Comparison of ENCODE assay signal across 8 cellular contexts in genomic region chr15:43775411-43775965, GRCh38. TPM values are rescaled to one million over a fixed set of nuclear protein-coding genes. Genes with fewer than 3 reads are reported as not detected.
A peak's percentile ranks its signal among the peaks of the same experiment; 100 is the strongest.
DNase-seq lines count a peak whose midpoint lies in the region; ATAC-seq, FAIRE-seq and TF ChIP-seq lines count a peak whose summit lies in the region.

No MANE protein-coding gene starts in this region.

- TF ChIP-seq CTCF in esophagus squamous epithelium (IDR thresholded peaks at IDR 0.05) (peak in 5 of 6 experiments; percentile 34 to 69 (median 46)), pancreas (IDR thresholded peaks at IDR 0.05) (peak in 2 of 4 donors; percentile 13 to 21)

- DNase-seq in DMS 273 treated with DMSO at 0.1 percent for 48 hours (lab: John Stamatoyannopoulos, UW) (peak; percentile 26), SJCRH30 (peak; percentile 34 to 56), esophagus squamous epithelium (lab: John Stamatoyannopoulos, UW) (no peak), pancreas (peak in 4 of 6 donors; percentile 69 to 74 (median 72)), KBM-7 (no peak)
- DNase-seq in stimulated activated CD4-positive, alpha-beta T cell treated with anti-CD3 and anti-CD28 coated beads, Interleukin-2, amount 100 ng/mL, for 48 hours, result no peak

- H3K4me3 Mint-ChIP-seq in IgD-negative memory B cell, result peak overlapping the region in 3 of 4 donors; percentile 63 to 92 (median 90)

- TF ChIP-seq POLR2A in esophagus squamous epithelium (IDR thresholded peaks at IDR 0.05), result peak in 1 of 4 donors; percentile 48

- intact Hi-C loops in esophagus squamous epithelium (cut with DNase I), result no loop called here
- intact Hi-C loops in pancreas (cut with DNase I), result no loop called here

- no peak overlapping the region for H3K4me3 ChIP-seq in SJCRH30
- peak overlapping the region; percentile 51 to 86 (median 72) for H3K4me3 ChIP-seq in esophagus squamous epithelium
- H3K4me3 ChIP-seq in pancreas, result peak overlapping the region in 2 of 4 donors; percentile 53 to 57

- H3K36me3 ChIP-seq in SJCRH30, result peaks cover 27% of the 10 kb centered on the region
- H3K36me3 ChIP-seq in esophagus squamous epithelium, result peaks cover 11 to 42% (median 15%) of the 10 kb centered on the region in 3 donors
- H3K36me3 ChIP-seq in pancreas, result peaks cover 6 to 34% (median 26%) of the 10 kb centered on the region in 3 donors

- H3K9me3 ChIP-seq in SJCRH30 (replicated peaks) (no peaks in the 10 kb centered on the region), esophagus squamous epithelium (no peaks in the 10 kb centered on the region), pancreas (no peaks in the 10 kb centered on the region)

- H3K27me3 ChIP-seq in SJCRH30, result no peaks in the 10 kb centered on the region
- no peaks in the 10 kb centered on the region for H3K27me3 ChIP-seq in esophagus squamous epithelium
- no peaks in the 10 kb centered on the region for H3K27me3 ChIP-seq in pancreas

- peaks cover 12% of the 10 kb centered on the region for H3K36me3 Mint-ChIP-seq in IgD-negative memory B cell

- FAIRE-seq in pancreas (lab: Jason Lieb, UNC), result no peak

- peak overlapping the region in 2 of 3 donors; percentile 90 to 92 for H3K27ac Mint-ChIP-seq in IgD-negative memory B cell

- H3K27me3 Mint-ChIP-seq in IgD-negative memory B cell, result peaks cover 3% of the 10 kb centered on the region

- H3K4me1 ChIP-seq in SJCRH30 (no peaks in the 10 kb centered on the region), esophagus squamous epithelium (peaks cover 12 to 49% (median 20%) of the 10 kb centered on the region in 3 donors), pancreas (peaks cover 0 to 6% (median 0%) of the 10 kb centered on the region in 3 donors)

- ATAC-seq in pancreas (peak; percentile 45 to 60 (median 52)), GM18520 (IDR thresholded peaks at IDR 0.05; ENCODE audit: unreplicated experiment) (no peak)

- H3K27ac ChIP-seq in SJCRH30 (no peak overlapping the region), esophagus squamous epithelium (peak overlapping the region; percentile 92 to 98 (median 96)), pancreas (peak overlapping the region in 3 of 4 donors; percentile 41 to 89 (median 73))

- H3K9me3 Mint-ChIP-seq in IgD-negative memory B cell, result no peaks in the 10 kb centered on the region

- in situ Hi-C loops in KBM-7 (cut with MboI; ENCODE audit: low pct_unique_long_range_greater_than_20kb, low sequenced_read_pairs), result no loop called here

- WGBS in esophagus squamous epithelium, 2 donors, result no CpG with 5 or more reads among the region's 1 CpG
- 63 to 65% methylated on average over 1 of the region's 1 CpG for WGBS in pancreas, 2 donors

- H3K4me1 Mint-ChIP-seq in IgD-negative memory B cell, result peaks cover 9 to 21% (median 19%) of the 10 kb centered on the region in 3 donors

RNA-seq across cellular contexts. Expression of gene ELL3, which starts 1.3 kb away (rescaled TPM):
- 9.3 TPM for polyA plus RNA-seq in IgD-negative memory B cell
- not detected in 2 replicates for total RNA-seq in SJCRH30 (2014; rRNA removed; shearing (Covaris generic))
- 10 to 100 TPM; 16.9 to 40.4 (median 29.9) TPM for total RNA-seq in esophagus squamous epithelium
- total RNA-seq in pancreas, result 1 to 10 TPM; 1.2 to 3.1 (median 2.0) TPM
- 1 to 10 TPM; 1.9 to 2.1 TPM for polyA plus RNA-seq in pancreas

RNA-seq across cellular contexts. Expression of gene SERF2, which starts 16.6 kb away (rescaled TPM):
- polyA plus RNA-seq in IgD-negative memory B cell, result 1,765 TPM
- 471 and 504 TPM in 2 replicates for total RNA-seq in SJCRH30 (2014; rRNA removed; shearing (Covaris generic))
- 100 to 1,000 TPM; 520 to 903 (median 765) TPM for total RNA-seq in esophagus squamous epithelium
- total RNA-seq in pancreas, result 100 to 1,000 TPM; 245 to 540 (median 381) TPM
- polyA plus RNA-seq in pancreas, result 1,000 to 10,000 TPM in 1 of 2 donors, 100 to 1,000 TPM in 1; 943 to 1,722 TPM

RNA-seq across cellular contexts. Expression of gene SERINC4, which starts 24.5 kb away (rescaled TPM):
- polyA plus RNA-seq in IgD-negative memory B cell (1.1 TPM), pancreas (under 1 TPM; 0.23 to 0.47 TPM)
- total RNA-seq in SJCRH30 (2014; rRNA removed; shearing (Covaris generic)), result not detected in 2 replicates
- total RNA-seq in esophagus squamous epithelium (under 1 TPM in 1 of 4 donors, not detected in 3; 0.19 TPM), pancreas (under 1 TPM in 2 of 6 donors, not detected in 4; 0.14 to 0.22 TPM)

RNA-seq across cellular contexts. Expression of gene HYPK, which starts 24.9 kb away (rescaled TPM):
- polyA plus RNA-seq in IgD-negative memory B cell (7.8 TPM), pancreas (10 to 100 TPM in 1 of 2 donors, 1 to 10 TPM in 1; 5.0 to 25.6 TPM)
- total RNA-seq in SJCRH30 (2014; rRNA removed; shearing (Covaris generic)), result 9.4 and 10.5 TPM in 2 replicates
- total RNA-seq in esophagus squamous epithelium (1 to 10 TPM; 2.0 to 9.3 (median 5.8) TPM), pancreas (1 to 10 TPM; 3.1 to 7.1 (median 5.1) TPM)

RNA-seq across cellular contexts. Expression of gene PDIA3, which starts 29.2 kb away (rescaled TPM):
- 248 TPM for polyA plus RNA-seq in IgD-negative memory B cell
- 204 and 229 TPM in 2 replicates for total RNA-seq in SJCRH30 (2014; rRNA removed; shearing (Covaris generic))
- 100 to 1,000 TPM in 3 of 4 donors, 10 to 100 TPM in 1; 74.6 to 155 (median 129) TPM for total RNA-seq in esophagus squamous epithelium
- total RNA-seq in pancreas, result 100 to 1,000 TPM; 130 to 290 (median 248) TPM
- 100 to 1,000 TPM; 144 to 189 TPM for polyA plus RNA-seq in pancreas

Comparison
In these comparisons a context has a peak if more than half of its experiments do, and no peak if none do; other contexts are left out.
1. DNase-seq: peak in DMS 273 treated with DMSO at 0.1 percent for 48 hours (single experiment), SJCRH30 (2 of 2) and pancreas (4 of 6); none in esophagus squamous epithelium (single experiment), stimulated activated CD4-positive, alpha-beta T cell treated with anti-CD3 and anti-CD28 coated beads, Interleukin-2, amount 100 ng/mL, for 48 hours (0 of 2) and KBM-7 (single experiment).
2. RNA of gene ELL3, which starts 1.3 kb away (total RNA-seq): 16.9 to 40.4 TPM in esophagus squamous epithelium; 1.2 to 3.1 TPM in pancreas and not detected in SJCRH30; every median in the first group is over 4 times any median in the second.